Comparison of ENCODE assay signal across 10 cellular contexts in genomic region chrX:10010686-10011085, GRCh38. TPM values are rescaled to one million over a fixed set of nuclear protein-coding genes. Genes with fewer than 3 reads are reported as not detected.
DNase-seq lines count a peak whose midpoint lies in the region; ATAC-seq, FAIRE-seq and TF ChIP-seq lines count a peak whose summit lies in the region.
"Had no signal": no experiment of that assay in that cellular context is flagged by ENCODE, and none has a peak within 500 bp of the region (broad histone marks: within the 10 kb centered on the region; RNA-seq: fewer than 3 reads in every experiment).

No MANE protein-coding gene starts in this region.

- in situ Hi-C loops in GM13976 (cut with MboI; ENCODE audit: low sequenced_read_pairs, unreplicated experiment), result no loop called here

- ATAC-seq in A549 (no peak), gastroesophageal sphincter (no peak), GM19035 (IDR thresholded peaks at IDR 0.05; ENCODE audit: unreplicated experiment) (no peak), HG03565 (IDR thresholded peaks at IDR 0.05; ENCODE audit: unreplicated experiment) (no peak)
- ATAC-seq: T-cell had no signal

- no peak for TF ChIP-seq CTCF in A549 (IDR thresholded peaks at IDR 0.05)
- no peak for TF ChIP-seq CTCF in VCaP (conservative IDR thresholded peaks at IDR 0.05)
- no peak for TF ChIP-seq CTCF in gastroesophageal sphincter (IDR thresholded peaks at IDR 0.05)
- no peak for TF ChIP-seq CTCF in GM13976 (IDR thresholded peaks at IDR 0.05; ENCODE audit: borderline replicate concordance, control extremely low read depth, extremely low read depth, insufficient read depth, missing control alignments)

- peak; percentile 90 for FAIRE-seq in A549 (lab: Jason Lieb, UNC)

- no peaks in the 10 kb centered on the region for H3K27me3 ChIP-seq in gastroesophageal sphincter

- 0 out of 3 replicates have a peak, but pooled peaks cover 3% of the 10 kb centered on the region for H3K9me3 ChIP-seq in A549
- no peaks in the 10 kb centered on the region for H3K9me3 ChIP-seq in ES-I3 (ENCODE audit: control insufficient read depth, insufficient read depth, low read length)
- H3K9me3 ChIP-seq in gastroesophageal sphincter, result no peaks in the 10 kb centered on the region

- no peak for TF ChIP-seq RAD21 in A549 (conservative IDR thresholded peaks at IDR 0.05 in 1 of 2, IDR thresholded peaks at IDR 0.05 in 1 of 2)

- H3K4me3 ChIP-seq in A549 (no peak overlapping the region), gastroesophageal sphincter (no peak overlapping the region)

- CTCF ChIA-PET in A549 (lab: Yijun Ruan, JAX), result interaction anchor here (0.8 to 2.6 kb wide), 2 partner anchors 16 to 109 kb away, joined by 3 to 20 read pairs; no protein-coding TSS in a partner anchor

- DNase-seq in A549 (ENCODE audit: low read depth in 1 of 2, low spot score in 1 of 2) (peak in 1 of 2 experiments; percentile 41), NCI-H1436 treated with DMSO at 0.1 percent for 48 hours (lab: John Stamatoyannopoulos, UW) (no peak), GM13976 (ENCODE audit: low spot score) (no peak)
- DNase-seq: NCI-H1436 had no signal

- WGBS in A549 (ENCODE audit: missing lambda C conversion rate), result 8% methylated on average over 5 of the region's 5 CpGs
- WGBS in gastroesophageal sphincter (ENCODE audit: low coverage in 1 of 2), 2 donors, result 27 to 34% methylated on average over 4 to 5 of the region's 5 CpGs

- H3K9ac ChIP-seq in ES-I3 (ENCODE audit: low read depth, low read length), result peak overlapping the region; percentile 22; the same call in 1 of the 2 replicates

- H3K4me2 ChIP-seq in A549, result peak overlapping the region; percentile 72

- TF ChIP-seq POLR2A in A549 (IDR thresholded peaks at IDR 0.05; ENCODE audit: low read length), result no peak
- TF ChIP-seq POLR2A in gastroesophageal sphincter (IDR thresholded peaks at IDR 0.05), result no peak

- H3K27ac ChIP-seq in A549 (peak overlapping the region; percentile 73 to 84), VCaP (peak overlapping the region; percentile 41; the same call in 1 of the 2 replicates), gastroesophageal sphincter (peak overlapping the region in 3 of 4 donors; percentile 2 to 43 (median 22))

- H3K36me3 ChIP-seq in ES-I3 (ENCODE audit: insufficient read depth, low read length) (no peaks in the 10 kb centered on the region), gastroesophageal sphincter (no peaks in the 10 kb centered on the region)

- H3K4me1 ChIP-seq in A549, result peaks cover 49% of the 10 kb centered on the region
- peaks cover 32% of the 10 kb centered on the region for H3K4me1 ChIP-seq in ES-I3 (ENCODE audit: insufficient read depth, low read length)
- peaks cover 0 to 24% (median 7%) of the 10 kb centered on the region in 3 donors for H3K4me1 ChIP-seq in gastroesophageal sphincter

- POLR2A ChIA-PET in A549 (lab: Yijun Ruan, JAX), result interaction anchor here (1.4 kb wide), 1 partner anchor 9 kb away, joined by 3 read pairs; no protein-coding TSS in a partner anchor

- TF ChIP-seq EP300 in A549 (IDR thresholded peaks at IDR 0.05) (0 out of 5 replicates have a peak, but pooled peaks of 1 of the 2 experiments have one; percentile 15), gastroesophageal sphincter (IDR thresholded peaks at IDR 0.05) (no peak)

TF ChIP-seq in A549, 52 proteins besides CTCF, POLR2A, EP300 and RAD21:
- no peak for TF ChIP-seq BCL3 (IDR thresholded peaks at IDR 0.05)
- no peak for TF ChIP-seq MAFK (IDR thresholded peaks at IDR 0.05; ENCODE audit: partially characterized antibody)
- peak; percentile 54 to 68; a peak in 3 of 4 replicates for TF ChIP-seq CEBPB (IDR thresholded peaks at IDR 0.05)
- TF ChIP-seq ZFP36 (IDR thresholded peaks at IDR 0.05; ENCODE audit: borderline replicate concordance, partially characterized antibody), result no peak
- TF ChIP-seq KDM1A (IDR thresholded peaks at IDR 0.05; ENCODE audit: low read depth), result no peak
- no peak for TF ChIP-seq RFX5 (IDR thresholded peaks at IDR 0.05)
- no peak for TF ChIP-seq SREBF2 (IDR thresholded peaks at IDR 0.05)
TF ChIP-seq in A549: peak in this region for 1.

RNA-seq across cellular contexts. Expression of gene CLDN34, which starts 43.5 kb away (rescaled TPM):
- polyA plus RNA-seq in A549 (2011; rRNA removed) (not detected in 2 replicates), A549 (2017; fragmentation: RNase III; extraction: RNeasy Plus Mini Kit Qiagen cat#74134 plus additional on column Dnase treatment) (not detected in 3 replicates)
- not detected in 2 replicates for polyA plus RNA-seq in A549 (2012; cell fraction: cytosol; rRNA removed)
- not detected in 2 replicates for polyA plus RNA-seq in A549 (2012; cell fraction: nucleus; rRNA removed)
- not detected in 2 replicates for polyA minus RNA-seq in A549 (2011; rRNA and poly(A)+ RNA removed)
- not detected for total RNA-seq in gastroesophageal sphincter
- total RNA-seq: T-cell had no signal

Comparison
In these comparisons a context has a peak if more than half of its experiments do, and no peak if none do; other contexts are left out.
1. H3K27ac ChIP-seq: peak in every context shown above with its lines; median percentile 78 in A549; 41 in VCaP; 22 in gastroesophageal sphincter.